9 cellular contexts compared by ENCODE assay signal in genomic region chr6:112180095-112180820, GRCh38.
DNase-seq lines count a peak whose midpoint lies in the region; ATAC-seq lines count a peak whose summit lies in the region.
"Had no signal": no experiment of that assay in that cellular context is flagged by ENCODE, and none has a peak within 500 bp of the region (broad histone marks: within the 10 kb centered on the region; RNA-seq: fewer than 3 reads in every experiment).

No MANE protein-coding gene starts in this region.

- peaks cover 30% of the 10 kb centered on the region for H3K27me3 Mint-ChIP-seq in activated T-cell treated with anti-CD3 and anti-CD28 coated beads, Interleukin-2, amount 50 U/mL, for 4 hours (ENCODE audit: low read depth)

- DNase-seq in DMS 273 (lab: John Stamatoyannopoulos, UW; ENCODE audit: unreplicated experiment), result peak; percentile 91
- DNase-seq in NCI-H526 (lab: John Stamatoyannopoulos, UW), result peak; percentile 81 to 86
- peak; percentile 23 for DNase-seq in activated T-cell treated with anti-CD3 and anti-CD28 coated beads, Interleukin-2, amount 50 U/mL, for 4 hours
- DNase-seq in foreskin melanocyte, result peak; percentile 55
- peak; percentile 61 to 92 for DNase-seq in trophoblast cell

- no peaks in the 10 kb centered on the region for H3K79me2 ChIP-seq in trophoblast cell (ENCODE audit: control insufficient read depth, insufficient read depth, low read length, poor library complexity)

- no peak overlapping the region for H3K4me3 ChIP-seq in trophoblast cell (ENCODE audit: low read depth, low read length)

- H3K36me3 ChIP-seq in trophoblast cell (ENCODE audit: control insufficient read depth in 1 of 2, insufficient read depth in 2 of 2, low read length in 2 of 2), result no peaks in the 10 kb centered on the region

- ATAC-seq in GM19372 (IDR thresholded peaks at IDR 0.05; ENCODE audit: low read depth, unreplicated experiment) (peak; percentile 75), HG03521 (IDR thresholded peaks at IDR 0.05; ENCODE audit: unreplicated experiment) (peak; percentile 54), GM21825 (IDR thresholded peaks at IDR 0.05; ENCODE audit: unreplicated experiment) (no peak)
- ATAC-seq in activated T-cell treated with anti-CD3 and anti-CD28 coated beads, Interleukin-2, amount 50 U/mL, for 4 hours, result peak; percentile 75 to 79

- WGBS in trophoblast cell (ENCODE audit: extremely low coverage, insufficient coverage, insufficient read length), result no CpG with 5 or more reads among the region's 6 CpGs

- no peaks in the 10 kb centered on the region for H3K4me1 Mint-ChIP-seq in activated T-cell treated with anti-CD3 and anti-CD28 coated beads, Interleukin-2, amount 50 U/mL, for 4 hours (ENCODE audit: low read depth)

- H3K9me3 ChIP-seq in trophoblast cell (ENCODE audit: insufficient read depth, low read depth, low read length), result no peaks in the 10 kb centered on the region

- H3K4me3 Mint-ChIP-seq in activated T-cell treated with anti-CD3 and anti-CD28 coated beads, Interleukin-2, amount 50 U/mL, for 4 hours, result no peak overlapping the region
- H3K4me3 Mint-ChIP-seq: activated naive CD8-positive, alpha-beta T cell had no signal

- H2AFZ ChIP-seq in trophoblast cell (ENCODE audit: insufficient read depth, low read length, poor library complexity), result no peak overlapping the region

- no peaks in the 10 kb centered on the region for H3K27me3 ChIP-seq in trophoblast cell (ENCODE audit: insufficient read depth, low read length)

- no peak overlapping the region for H3K27ac ChIP-seq in trophoblast cell (ENCODE audit: low read depth, low read length)

- no peaks in the 10 kb centered on the region for H3K36me3 Mint-ChIP-seq in activated T-cell treated with anti-CD3 and anti-CD28 coated beads, Interleukin-2, amount 50 U/mL, for 4 hours (ENCODE audit: insufficient read depth)
- H3K36me3 Mint-ChIP-seq: activated naive CD8-positive, alpha-beta T cell had no signal

- no peak overlapping the region for H3K14ac ChIP-seq in trophoblast cell (ENCODE audit: low read length)

- no peak overlapping the region for H3K4ac ChIP-seq in trophoblast cell (ENCODE audit: low read depth, low read length)

- no peak overlapping the region for H4K12ac ChIP-seq in trophoblast cell (ENCODE audit: low read depth, low read length)

- no peak overlapping the region for H4K8ac ChIP-seq in trophoblast cell (ENCODE audit: low read depth, low read length)

- no peak overlapping the region for H2BK5ac ChIP-seq in trophoblast cell (ENCODE audit: low read depth, low read length, poor library complexity)

- no peaks in the 10 kb centered on the region for H3K9me3 Mint-ChIP-seq in activated T-cell treated with anti-CD3 and anti-CD28 coated beads, Interleukin-2, amount 50 U/mL, for 4 hours

- no peak overlapping the region for H2BK12ac ChIP-seq in trophoblast cell (ENCODE audit: low read length)

- H3K18ac ChIP-seq in trophoblast cell (ENCODE audit: low read length), result no peak overlapping the region

- H3K23ac ChIP-seq in trophoblast cell (ENCODE audit: low read length), result no peak overlapping the region

- no peak overlapping the region for H3K9ac ChIP-seq in trophoblast cell (ENCODE audit: low read length)

- no peak overlapping the region for H2BK120ac ChIP-seq in trophoblast cell (ENCODE audit: insufficient read depth, low read length, poor library complexity)

- H2AK5ac ChIP-seq in trophoblast cell (ENCODE audit: low read length), result no peak overlapping the region

- no peaks in the 10 kb centered on the region for H3K79me1 ChIP-seq in trophoblast cell (ENCODE audit: low read length)

- H3K4me2 ChIP-seq in trophoblast cell (ENCODE audit: low read length), result no peak overlapping the region

- no peaks in the 10 kb centered on the region for H3K4me1 ChIP-seq in trophoblast cell (ENCODE audit: control insufficient read depth in 1 of 2, insufficient read depth in 2 of 2, low read length in 2 of 2)

- no peak overlapping the region for H4K91ac ChIP-seq in trophoblast cell (ENCODE audit: low read depth, low read length)

Comparison
In these comparisons a context has a peak if more than half of its experiments do, and no peak if none do; other contexts are left out.
1. DNase-seq: peak in every context shown above with its lines; median percentile 91 in DMS 273; 84 in NCI-H526; 76 in trophoblast cell; 55 in foreskin melanocyte; 23 in activated T-cell treated with anti-CD3 and anti-CD28 coated beads, Interleukin-2, amount 50 U/mL, for 4 hours.